Comparison of ENCODE assay signal across 14 cellular contexts in the genomic region with DNA sequence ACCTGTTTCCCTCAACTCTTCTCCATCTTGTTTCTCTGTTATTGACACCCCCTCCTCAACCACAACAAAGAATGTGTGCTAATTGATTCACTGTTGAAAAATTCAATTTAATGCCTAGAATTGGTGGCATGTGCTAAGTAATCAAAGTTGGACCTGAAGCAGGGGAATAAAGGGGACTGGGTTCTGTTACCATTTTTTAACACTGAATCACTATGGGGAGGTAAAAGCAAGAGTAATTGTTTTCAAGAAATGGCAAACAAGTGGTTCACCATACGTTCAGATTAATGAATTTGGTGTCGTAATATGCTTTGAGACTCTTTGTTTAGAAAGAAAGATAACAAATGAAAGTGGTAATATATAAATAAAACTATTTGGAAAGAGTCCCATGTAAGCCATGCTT.
"Had no signal": no experiment of that assay in that cellular context is flagged by ENCODE, and none has a peak within 500 bp of the region (broad histone marks: within the 10 kb centered on the region; RNA-seq: fewer than 3 reads in every experiment).

No MANE protein-coding gene starts in this region.

- H3K27ac Mint-ChIP-seq: activated naive CD8-positive, alpha-beta T cell treated with anti-CD3 and anti-CD28 coated beads, Interleukin-2, amount 50 U/mL, for 24 hours; activated T-helper 17 cell treated with anti-CD3 and anti-CD28 coated beads, Interleukin-2, amount 50 U/mL, for 72 hours; stimulated activated effector memory CD8-positive, alpha-beta T cell treated with anti-CD3 and anti-CD28 coated beads, Interleukin-12 subunit alpha, Interleukin-12 subunit beta, amount 100 ng/mL, for 72 hours had no signal

- H3K27ac ChIP-seq: tibial nerve had no signal

- H3K4me3 Mint-ChIP-seq: activated naive CD8-positive, alpha-beta T cell treated with anti-CD3 and anti-CD28 coated beads, Interleukin-2, amount 50 U/mL, for 24 hours; activated T-helper 17 cell treated with anti-CD3 and anti-CD28 coated beads, Interleukin-2, amount 50 U/mL, for 72 hours; stimulated activated effector memory CD8-positive, alpha-beta T cell treated with anti-CD3 and anti-CD28 coated beads, Interleukin-12 subunit alpha, Interleukin-12 subunit beta, amount 100 ng/mL, for 72 hours had no signal

- H3K9me3 ChIP-seq: esophagus muscularis mucosa, pancreas, tibial nerve had no signal

- H3K4me3 ChIP-seq: coronary artery, esophagus muscularis mucosa, pancreas, tibial nerve had no signal

- FAIRE-seq: pancreas had no signal

- H3K27me3 ChIP-seq: esophagus muscularis mucosa, pancreas, tibial nerve had no signal

- H3K9me3 Mint-ChIP-seq: activated naive CD8-positive, alpha-beta T cell treated with anti-CD3 and anti-CD28 coated beads, Interleukin-2, amount 50 U/mL, for 24 hours; activated T-helper 17 cell treated with anti-CD3 and anti-CD28 coated beads, Interleukin-2, amount 50 U/mL, for 72 hours; stimulated activated effector memory CD8-positive, alpha-beta T cell treated with anti-CD3 and anti-CD28 coated beads, Interleukin-12 subunit alpha, Interleukin-12 subunit beta, amount 100 ng/mL, for 72 hours had no signal

- H3K36me3 Mint-ChIP-seq: stimulated activated effector memory CD8-positive, alpha-beta T cell treated with anti-CD3 and anti-CD28 coated beads, Interleukin-12 subunit alpha, Interleukin-12 subunit beta, amount 100 ng/mL, for 72 hours had no signal

- H3K36me3 ChIP-seq: esophagus muscularis mucosa, pancreas, tibial nerve had no signal

- H3K27me3 Mint-ChIP-seq: activated naive CD8-positive, alpha-beta T cell treated with anti-CD3 and anti-CD28 coated beads, Interleukin-2, amount 50 U/mL, for 24 hours had no signal

- DNase-seq: activated CD4-positive, alpha-beta T cell treated with anti-CD3 and anti-CD28 coated beads, Interleukin-2, amount 50 U/mL, for 1 hour; activated CD8-positive, alpha-beta memory T cell treated with anti-CD3 and anti-CD28 coated beads for 24 hours; activated naive CD4-positive, alpha-beta T cell treated with Interleukin-2 at 50 U/mL for 16 hours; activated naive CD8-positive, alpha-beta T cell treated with anti-CD3 and anti-CD28 coated beads, Interleukin-2, amount 50 U/mL, for 24 hours; caudate nucleus; effector CD4-positive, alpha-beta T cell; foreskin melanocyte; kidney glomerular epithelial cell; pancreas had no signal

- H3K4me1 Mint-ChIP-seq: activated T-helper 17 cell treated with anti-CD3 and anti-CD28 coated beads, Interleukin-2, amount 50 U/mL, for 72 hours; stimulated activated effector memory CD8-positive, alpha-beta T cell treated with anti-CD3 and anti-CD28 coated beads, Interleukin-12 subunit alpha, Interleukin-12 subunit beta, amount 100 ng/mL, for 72 hours had no signal
